ENCODE assay signal across 24 cellular contexts in the genomic region with DNA sequence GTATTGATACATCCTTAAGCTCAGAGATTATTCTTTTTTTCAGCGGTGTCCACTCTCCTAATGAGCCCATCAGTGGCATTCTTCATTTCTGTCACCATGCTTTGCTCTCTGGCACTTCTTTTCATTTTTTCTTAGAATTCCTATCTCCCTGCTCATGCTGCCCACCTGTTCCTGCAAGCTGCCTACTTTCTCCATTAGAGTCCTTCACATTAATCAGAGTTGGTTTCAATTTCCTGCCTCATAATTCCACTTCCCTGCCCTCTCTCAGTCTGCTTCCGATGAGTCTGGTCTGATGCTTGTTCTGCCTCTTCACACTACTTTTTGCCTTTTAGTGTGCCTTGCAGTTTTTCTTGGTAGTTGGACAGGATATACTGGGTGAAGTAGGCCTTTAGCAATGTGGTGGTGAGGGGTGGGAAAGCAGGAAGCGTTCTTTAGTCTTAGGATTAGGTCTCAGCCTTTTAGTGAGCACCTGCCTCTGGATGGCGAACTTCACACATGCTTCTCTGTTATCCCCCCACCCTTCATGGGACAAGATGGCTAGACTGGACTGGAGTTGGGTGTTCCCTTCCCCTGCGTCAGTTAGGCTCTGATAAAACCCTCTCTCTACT. TPM values are rescaled to one million over a fixed set of nuclear protein-coding genes. Genes with fewer than 3 reads are reported as not detected.
"Had no signal": no experiment of that assay in that cellular context is flagged by ENCODE, and none has a peak within 500 bp of the region (broad histone marks: within the 10 kb centered on the region; RNA-seq: fewer than 3 reads in every experiment).

No MANE protein-coding gene starts in this region.

- H3K27ac ChIP-seq: body of pancreas, epithelial cell of prostate, gastroesophageal sphincter, right atrium auricular region, tibial artery had no signal

- H3K36me3 Mint-ChIP-seq: activated naive CD8-positive, alpha-beta T cell; naive B cell had no signal

- H3K27me3 Mint-ChIP-seq: naive B cell had no signal

- H3K36me3 ChIP-seq: gastroesophageal sphincter, right atrium auricular region, tibial artery had no signal

- DNase-seq: activated CD4-positive, alpha-beta T cell treated with anti-CD3 and anti-CD28 coated beads for 48 hours; activated CD8-positive, alpha-beta memory T cell treated with anti-CD3 and anti-CD28 coated beads, Interleukin-2, amount 50 U/mL, for 48 hours; activated CD8-positive, alpha-beta T cell treated with anti-CD3 and anti-CD28 coated beads, Interleukin-2, amount 10 ng/mL, durations not matched to agents 7 days and 5 days; activated gamma-delta T cell treated with Interleukin-2 at 50 U/mL for 16 hours; activated T-cell treated with anti-CD3 and anti-CD28 coated beads, Interleukin-2, amount 50 U/mL, for 72 hours; amniotic stem cell; body of pancreas; cerebellar nuclear complex; effector memory CD4-positive, alpha-beta T cell; naive B cell; posterior cingulate gyrus; small intestine; stimulated activated CD4-positive, alpha-beta T cell treated with anti-CD3 and anti-CD28 coated beads, Interleukin-4, amount 100 ng/mL, for 24 hours; stimulated activated naive CD4-positive, alpha-beta T cell; T-helper 2 cell; tibial artery had no signal

- H3K4me3 ChIP-seq: body of pancreas, gastroesophageal sphincter, lung, right atrium auricular region, tibial artery had no signal

- H3K9me3 Mint-ChIP-seq: activated T-cell treated with anti-CD3 and anti-CD28 coated beads, Interleukin-2, amount 50 U/mL, for 72 hours had no signal

- ATAC-seq: activated CD8-positive, alpha-beta T cell treated with anti-CD3 and anti-CD28 coated beads, Interleukin-2, amount 10 ng/mL, durations not matched to agents 7 days and 5 days; activated T-cell treated with anti-CD3 and anti-CD28 coated beads, Interleukin-2, amount 50 U/mL, for 72 hours; body of pancreas; gastroesophageal sphincter had no signal

- H3K27ac Mint-ChIP-seq: activated CD8-positive, alpha-beta T cell treated with anti-CD3 and anti-CD28 coated beads, Interleukin-2, amount 10 ng/mL, durations not matched to agents 7 days and 5 days; activated naive CD8-positive, alpha-beta T cell; activated T-cell treated with anti-CD3 and anti-CD28 coated beads, Interleukin-2, amount 50 U/mL, for 72 hours; dendritic cell treated with granulocyte-macrophage colony-stimulating factor and Interleukin-4, amounts not matched to agents 40 ng/mL and 50 ng/mL, for 4 days had no signal

- H3K4me1 ChIP-seq: body of pancreas, gastroesophageal sphincter, right atrium auricular region, tibial artery had no signal

- H3K27me3 ChIP-seq: body of pancreas, gastroesophageal sphincter, right atrium auricular region, tibial artery had no signal

- H3K9me3 ChIP-seq: body of pancreas, gastroesophageal sphincter, right atrium auricular region, tibial artery had no signal

- H3K4me3 Mint-ChIP-seq: activated CD8-positive, alpha-beta T cell treated with anti-CD3 and anti-CD28 coated beads, Interleukin-2, amount 10 ng/mL, durations not matched to agents 7 days and 5 days; activated naive CD8-positive, alpha-beta T cell; activated T-cell treated with anti-CD3 and anti-CD28 coated beads, Interleukin-2, amount 50 U/mL, for 72 hours; dendritic cell treated with granulocyte-macrophage colony-stimulating factor and Interleukin-4, amounts not matched to agents 40 ng/mL and 50 ng/mL, for 4 days; naive B cell had no signal

- FAIRE-seq: islet of Langerhans, small intestine, urothelium cell line had no signal

RNA-seq across cellular contexts. Expression of a gene that starts 53.6 kb away (rescaled TPM):
- total RNA-seq: activated CD8-positive, alpha-beta T cell treated with anti-CD3 and anti-CD28 coated beads, Interleukin-2, amount 10 ng/mL, durations not matched to agents 7 days and 5 days had no signal
